In genomic region chr21:29245104-29245643, GRCh38 we compare ENCODE assay signal across 8 cellular contexts. TPM values are rescaled to one million over a fixed set of nuclear protein-coding genes. Genes with fewer than 3 reads are reported as not detected.
DNase-seq lines count a peak whose midpoint lies in the region; ATAC-seq and TF ChIP-seq lines count a peak whose summit lies in the region.
"Had no signal": no experiment of that assay in that cellular context is flagged by ENCODE, and none has a peak within 500 bp of the region (broad histone marks: within the 10 kb centered on the region; RNA-seq: fewer than 3 reads in every experiment).

No MANE protein-coding gene starts in this region.

- DNase-seq in mesothelial cell of epicardium (ENCODE audit: low spot score in 2 of 2, unreplicated experiment in 2 of 2) = peak in 1 of 2 experiments; percentile 61
- no peak for DNase-seq in AG20443 (ENCODE audit: low spot score)
- no peak for DNase-seq in NCI-H2227 (lab: John Stamatoyannopoulos, UW; ENCODE audit: unreplicated experiment)
- DNase-seq in OCI-M2 (lab: John Stamatoyannopoulos, UW; ENCODE audit: unreplicated experiment) = no peak
- DNase-seq: NCI-H1417 treated with DMSO at 0.1 percent for 48 hours had no signal

- ATAC-seq in GM18508 (IDR thresholded peaks at IDR 0.05; ENCODE audit: insufficient read depth, unreplicated experiment) (peak; percentile 53), GM21381 (IDR thresholded peaks at IDR 0.05; ENCODE audit: unreplicated experiment) (peak; percentile 71), HG03521 (IDR thresholded peaks at IDR 0.05; ENCODE audit: unreplicated experiment) (peak; percentile 75)

- no peak overlapping the region for H3K4me3 Mint-ChIP-seq in mesothelial cell of epicardium

- peaks cover 11% of the 10 kb centered on the region for H3K9me3 Mint-ChIP-seq in mesothelial cell of epicardium

- no peaks in the 10 kb centered on the region for H3K27me3 Mint-ChIP-seq in mesothelial cell of epicardium (ENCODE audit: low read depth)

- H3K36me3 Mint-ChIP-seq in mesothelial cell of epicardium = no peaks in the 10 kb centered on the region

- H3K4me1 Mint-ChIP-seq in mesothelial cell of epicardium = peaks cover 14% of the 10 kb centered on the region

- TF ChIP-seq CTCF in mesothelial cell of epicardium (IDR thresholded peaks at IDR 0.05; ENCODE audit: unreplicated experiment) = no peak

- peak overlapping the region; percentile 84 for H3K27ac Mint-ChIP-seq in mesothelial cell of epicardium

RNA-seq across cellular contexts. Expression of gene BACH1, which starts 53.5 kb away (rescaled TPM):
- 100 to 107 TPM (median 100 TPM) in 3 replicates for total RNA-seq in mesothelial cell of epicardium
